Comparison of ENCODE assay signal across 29 cellular contexts in genomic region chr12:9086087-9086486, GRCh38. TPM values are rescaled to one million over a fixed set of nuclear protein-coding genes. Genes with fewer than 3 reads are reported as not detected.
"Had no signal": no experiment of that assay in that cellular context is flagged by ENCODE, and none has a peak within 500 bp of the region (broad histone marks: within the 10 kb centered on the region; RNA-seq: fewer than 3 reads in every experiment).

No MANE protein-coding gene starts in this region.

- H3K4me3 Mint-ChIP-seq: dendritic cell treated with granulocyte-macrophage colony-stimulating factor and Interleukin-4, amounts not matched to agents 40 ng/mL and 50 ng/mL, for 4 days; effector memory CD8-positive, alpha-beta T cell; endodermal cell had no signal

- H3K27ac Mint-ChIP-seq: dendritic cell treated with granulocyte-macrophage colony-stimulating factor and Interleukin-4, amounts not matched to agents 40 ng/mL and 50 ng/mL, for 4 days; endodermal cell had no signal

- H3K4me3 ChIP-seq: colonic mucosa, coronary artery, dorsolateral prefrontal cortex, esophagus muscularis mucosa, esophagus squamous epithelium, gastrocnemius medialis, gastroesophageal sphincter, heart left ventricle, heart right ventricle had no signal

- H3K27ac ChIP-seq: colonic mucosa, coronary artery, dorsolateral prefrontal cortex, epithelial cell of prostate, esophagus muscularis mucosa, esophagus squamous epithelium, foreskin keratinocyte, gastrocnemius medialis, gastroesophageal sphincter, heart left ventricle, heart right ventricle had no signal

- H3K27me3 Mint-ChIP-seq: dendritic cell treated with granulocyte-macrophage colony-stimulating factor and Interleukin-4, amounts not matched to agents 40 ng/mL and 50 ng/mL, for 4 days; effector memory CD8-positive, alpha-beta T cell had no signal

- H3K27me3 ChIP-seq: colonic mucosa, dorsolateral prefrontal cortex, esophagus muscularis mucosa, esophagus squamous epithelium, foreskin keratinocyte, gastrocnemius medialis, gastroesophageal sphincter, heart left ventricle, heart right ventricle had no signal

- H3K9me3 ChIP-seq: colonic mucosa had no signal

- FAIRE-seq: colon, endometrium, endothelial cell of umbilical vein, frontal cortex had no signal

- ATAC-seq: effector memory CD8-positive, alpha-beta T cell; esophagus mucosa; foreskin keratinocyte; gastrocnemius medialis; gastroesophageal sphincter; heart left ventricle; heart right ventricle had no signal

- H3K36me3 ChIP-seq: colonic mucosa had no signal

- H3K4me1 Mint-ChIP-seq: endodermal cell had no signal

- DNase-seq: colonic mucosa; cortex of kidney; dermis blood vessel endothelial cell; dorsolateral prefrontal cortex; effector CD4-positive, alpha-beta T cell; effector CD8-positive, alpha-beta T cell; effector memory CD4-positive, alpha-beta T cell; effector memory CD8-positive, alpha-beta T cell; endodermal cell; erythroblast; esophagus squamous epithelium; foreskin fibroblast; foreskin melanocyte; gastrocnemius medialis; glutamatergic neuron; head of caudate nucleus; heart left ventricle; heart right ventricle had no signal

- H3K4me1 ChIP-seq: colonic mucosa, esophagus muscularis mucosa, esophagus squamous epithelium, foreskin keratinocyte, gastrocnemius medialis, gastroesophageal sphincter had no signal

RNA-seq across cellular contexts. Expression of gene A2M, which starts 29.6 kb away (rescaled TPM):
- total RNA-seq: foreskin keratinocyte had no signal
